19 cellular contexts compared by ENCODE assay signal in the genomic region with DNA sequence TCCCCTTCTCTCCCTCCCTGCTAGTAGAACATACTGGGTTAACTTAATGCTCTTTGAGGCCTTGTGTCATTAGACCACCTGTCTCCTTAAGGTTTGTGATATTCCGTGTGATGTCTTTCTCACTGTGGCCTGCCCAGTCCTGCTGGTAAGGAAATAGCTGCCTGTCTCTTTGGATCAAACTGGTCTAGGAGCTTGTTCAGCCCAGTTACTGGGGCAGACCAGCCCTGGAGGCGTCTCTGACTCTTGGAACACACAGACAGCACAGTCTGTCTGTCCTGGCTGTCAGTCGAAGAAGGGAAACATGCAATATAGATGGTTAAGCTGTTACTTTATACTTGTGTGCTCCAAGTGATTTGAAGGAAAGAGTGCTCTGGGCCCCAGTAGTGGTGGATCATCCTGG. TPM values are rescaled to one million over a fixed set of nuclear protein-coding genes. Genes with fewer than 3 reads are reported as not detected.
DNase-seq lines count a peak whose midpoint lies in the region; ATAC-seq and TF ChIP-seq lines count a peak whose summit lies in the region.
"Had no signal": no experiment of that assay in that cellular context is flagged by ENCODE, and none has a peak within 500 bp of the region (broad histone marks: within the 10 kb centered on the region; RNA-seq: fewer than 3 reads in every experiment).

No MANE protein-coding gene starts in this region.

- H3K4me1 Mint-ChIP-seq in WTC11, result peaks cover 86% of the 10 kb centered on the region
- H3K4me1 Mint-ChIP-seq in activated CD8-positive, alpha-beta T cell treated with anti-CD3 and anti-CD28 coated beads for 36 hours (ENCODE audit: low read depth), result no peaks in the 10 kb centered on the region
- H3K4me1 Mint-ChIP-seq: activated CD4-positive, alpha-beta T cell treated with anti-CD3 and anti-CD28 coated beads, Interleukin-2, amount 10 ng/mL, durations not matched to agents 7 days and 5 days; naive B cell had no signal

- TF ChIP-seq POLR2A in gastroesophageal sphincter (IDR thresholded peaks at IDR 0.05) (no peak), prostate gland (IDR thresholded peaks at IDR 0.05) (no peak)

- H3K9me3 ChIP-seq in gastroesophageal sphincter (no peaks in the 10 kb centered on the region), prostate gland (no peaks in the 10 kb centered on the region)
- H3K9me3 ChIP-seq: psoas muscle, upper lobe of left lung had no signal

- H3K4me1 ChIP-seq in gastroesophageal sphincter (peaks cover 19 to 97% (median 21%) of the 10 kb centered on the region in 3 donors), prostate gland (replicated peaks) (no peaks in the 10 kb centered on the region)

- H3K27ac ChIP-seq in gastroesophageal sphincter (peak overlapping the region; percentile 57 to 92 (median 86)), prostate gland (peak overlapping the region; percentile 35 to 54)
- H3K27ac ChIP-seq: psoas muscle had no signal

- H3K36me3 ChIP-seq in gastroesophageal sphincter (no peaks in the 10 kb centered on the region), prostate gland (no peaks in the 10 kb centered on the region)
- H3K36me3 ChIP-seq: upper lobe of left lung had no signal

- H3K9me3 Mint-ChIP-seq in WTC11, result no peaks in the 10 kb centered on the region
- no peaks in the 10 kb centered on the region for H3K9me3 Mint-ChIP-seq in activated CD8-positive, alpha-beta T cell treated with anti-CD3 and anti-CD28 coated beads for 36 hours
- H3K9me3 Mint-ChIP-seq: activated CD4-positive, alpha-beta T cell treated with anti-CD3 and anti-CD28 coated beads, Interleukin-2, amount 10 ng/mL, durations not matched to agents 7 days and 5 days; CD4-positive, alpha-beta T cell had no signal

- ATAC-seq in WTC11, result no peak
- no peak for ATAC-seq in gastroesophageal sphincter
- no peak for ATAC-seq in activated CD8-positive, alpha-beta T cell treated with anti-CD3 and anti-CD28 coated beads for 36 hours
- no peak for ATAC-seq in GM21619 (IDR thresholded peaks at IDR 0.05; ENCODE audit: unreplicated experiment)
- ATAC-seq: K562, left lobe of liver had no signal

- POLR2A ChIA-PET in WTC11 (lab: Charles Lee), result no interaction called here
- POLR2A ChIA-PET in activated CD8-positive, alpha-beta T cell treated with anti-CD3 and anti-CD28 coated beads for 36 hours (lab: Charles Lee), result no interaction called here

- no peak for TF ChIP-seq EP300 in gastroesophageal sphincter (IDR thresholded peaks at IDR 0.05)

- H3K4me3 ChIP-seq in gastroesophageal sphincter (no peak overlapping the region), prostate gland (no peak overlapping the region)
- H3K4me3 ChIP-seq: K562, psoas muscle, upper lobe of left lung had no signal

- H3K27me3 Mint-ChIP-seq in WTC11 (ENCODE audit: low read depth), result no peaks in the 10 kb centered on the region
- no peaks in the 10 kb centered on the region for H3K27me3 Mint-ChIP-seq in activated CD8-positive, alpha-beta T cell treated with anti-CD3 and anti-CD28 coated beads for 36 hours
- H3K27me3 Mint-ChIP-seq: activated CD4-positive, alpha-beta T cell treated with anti-CD3 and anti-CD28 coated beads, Interleukin-2, amount 10 ng/mL, durations not matched to agents 7 days and 5 days had no signal

- 19 to 37% methylated on average over 2 to 3 of the region's 3 CpGs for WGBS in gastroesophageal sphincter (ENCODE audit: low coverage in 1 of 2), 2 donors
- WGBS in prostate gland, result 18% methylated on average over 3 of the region's 3 CpGs

- peaks cover 2% of the 10 kb centered on the region; the same call in 1 of the 2 replicates for H3K36me3 Mint-ChIP-seq in WTC11
- H3K36me3 Mint-ChIP-seq in activated CD8-positive, alpha-beta T cell treated with anti-CD3 and anti-CD28 coated beads for 36 hours (ENCODE audit: low read depth), result no peaks in the 10 kb centered on the region
- H3K36me3 Mint-ChIP-seq: naive B cell had no signal

- TF ChIP-seq CTCF in WTC11 (IDR thresholded peaks at IDR 0.05) (no peak), gastroesophageal sphincter (IDR thresholded peaks at IDR 0.05) (no peak), prostate gland (IDR thresholded peaks at IDR 0.05) (no peak)
- TF ChIP-seq CTCF in activated CD8-positive, alpha-beta T cell treated with anti-CD3 and anti-CD28 coated beads for 36 hours (IDR thresholded peaks at IDR 0.05), result no peak

- no peak overlapping the region for H3K4me3 Mint-ChIP-seq in WTC11
- H3K4me3 Mint-ChIP-seq in activated CD8-positive, alpha-beta T cell treated with anti-CD3 and anti-CD28 coated beads for 36 hours, result no peak overlapping the region
- H3K4me3 Mint-ChIP-seq: activated CD4-positive, alpha-beta T cell treated with anti-CD3 and anti-CD28 coated beads, Interleukin-2, amount 10 ng/mL, durations not matched to agents 7 days and 5 days; CD4-positive, alpha-beta T cell; naive B cell had no signal

- H3K27ac Mint-ChIP-seq in WTC11, result peak overlapping the region; percentile 80
- no peak overlapping the region for H3K27ac Mint-ChIP-seq in activated CD8-positive, alpha-beta T cell treated with anti-CD3 and anti-CD28 coated beads for 36 hours
- H3K27ac Mint-ChIP-seq: activated CD4-positive, alpha-beta T cell treated with anti-CD3 and anti-CD28 coated beads, Interleukin-2, amount 10 ng/mL, durations not matched to agents 7 days and 5 days; CD4-positive, alpha-beta T cell; naive B cell had no signal

- intact Hi-C loops in prostate gland (cut with DNase I), result loop anchor here (5.0 kb wide), 1 partner anchor 38 kb away; no protein-coding TSS in a partner anchor
- intact Hi-C loops in activated CD8-positive, alpha-beta T cell treated with anti-CD3 and anti-CD28 coated beads for 36 hours (cut with micrococcal nuclease), result no loop called here

- CTCF ChIA-PET in WTC11 (lab: Charles Lee), result interaction anchor here (1.0 to 1.4 kb wide), 2 partner anchors 9 to 21 kb away, joined by 3 to 4 read pairs; partner anchors contain the start of gene PBX1
- CTCF ChIA-PET in activated CD8-positive, alpha-beta T cell treated with anti-CD3 and anti-CD28 coated beads for 36 hours (lab: Charles Lee), result no interaction called here

- peak; percentile 56 for DNase-seq in ELF-1 (ENCODE audit: low read depth, low spot score)
- DNase-seq in WTC11 (ENCODE audit: low spot score), result no peak
- no peak for DNase-seq in prostate gland (ENCODE audit: low spot score)
- DNase-seq in activated CD8-positive, alpha-beta T cell treated with anti-CD3 and anti-CD28 coated beads for 36 hours, result no peak
- no peak for DNase-seq in stimulated activated CD4-positive, alpha-beta T cell treated with anti-CD3 and anti-CD28 coated beads, Interleukin-4, amount 100 ng/mL, for 1 hour
- no peak for DNase-seq in NCI-H524 (lab: John Stamatoyannopoulos, UW)
- DNase-seq: activated CD4-positive, alpha-beta T cell treated with anti-CD3 and anti-CD28 coated beads, Interleukin-2, amount 10 ng/mL, durations not matched to agents 7 days and 5 days; activated gamma-delta T cell treated with Interleukin-2 at 50 U/mL for 16 hours; CD4-positive, alpha-beta T cell; DND-41; effector memory CD4-positive, alpha-beta T cell; naive B cell; NCI-H2029; psoas muscle; upper lobe of left lung had no signal

- H3K27me3 ChIP-seq in gastroesophageal sphincter (no peaks in the 10 kb centered on the region), prostate gland (replicated peaks; ENCODE audit: insufficient read depth) (no peaks in the 10 kb centered on the region)
- H3K27me3 ChIP-seq: upper lobe of left lung had no signal

TF ChIP-seq in WTC11, 78 proteins besides CTCF, POLR2A, EP300 and RAD21:
- TF ChIP-seq SOX15 (CRISPR knock-in tag; IDR thresholded peaks at IDR 0.05), result no peak
- TF ChIP-seq ZNF396 (CRISPR knock-in tag; IDR thresholded peaks at IDR 0.05; ENCODE audit: borderline replicate concordance), result no peak
- no peak for TF ChIP-seq E2F4 (CRISPR knock-in tag; IDR thresholded peaks at IDR 0.05; ENCODE audit: borderline replicate concordance, low read depth)
- no peak for TF ChIP-seq NFYB (CRISPR knock-in tag; conservative IDR thresholded peaks at IDR 0.05; ENCODE audit: low read depth)
- TF ChIP-seq, protein P1, sequence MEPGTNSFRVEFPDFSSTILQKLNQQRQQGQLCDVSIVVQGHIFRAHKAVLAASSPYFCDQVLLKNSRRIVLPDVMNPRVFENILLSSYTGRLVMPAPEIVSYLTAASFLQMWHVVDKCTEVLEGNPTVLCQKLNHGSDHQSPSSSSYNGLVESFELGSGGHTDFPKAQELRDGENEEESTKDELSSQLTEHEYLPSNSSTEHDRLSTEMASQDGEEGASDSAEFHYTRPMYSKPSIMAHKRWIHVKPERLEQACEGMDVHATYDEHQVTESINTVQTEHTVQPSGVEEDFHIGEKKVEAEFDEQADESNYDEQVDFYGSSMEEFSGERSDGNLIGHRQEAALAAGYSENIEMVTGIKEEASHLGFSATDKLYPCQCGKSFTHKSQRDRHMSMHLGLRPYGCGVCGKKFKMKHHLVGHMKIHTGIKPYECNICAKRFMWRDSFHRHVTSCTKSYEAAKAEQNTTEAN (CRISPR knock-in tag; IDR thresholded peaks at IDR 0.05), result no peak
- no peak for TF ChIP-seq GTF2I (CRISPR knock-in tag; conservative IDR thresholded peaks at IDR 0.05)
- TF ChIP-seq ZNF138 (CRISPR knock-in tag; conservative IDR thresholded peaks at IDR 0.05), result no peak

RNA-seq across cellular contexts. Expression of gene PBX1, which starts 20.4 kb away (rescaled TPM):
- total RNA-seq in WTC11 (2021), result 97.7 to 102 TPM (median 102 TPM) in 3 replicates
- total RNA-seq in gastroesophageal sphincter, result 100 to 1,000 TPM in 3 of 4 donors, 10 to 100 TPM in 1; 75.8 to 177 (median 140) TPM
- total RNA-seq in prostate gland, result 10 to 100 TPM; 50.2 to 60.4 TPM
- not detected for total RNA-seq in activated CD8-positive, alpha-beta T cell treated with anti-CD3 and anti-CD28 coated beads for 36 hours

Comparison
In these comparisons a context has a peak if more than half of its experiments do, and no peak if none do; other contexts are left out.
1. RNA of gene PBX1, which starts 20.4 kb away (total RNA-seq): 75.8 to 177 TPM in gastroesophageal sphincter, 97.7 to 102 TPM in WTC11 and 50.2 to 60.4 TPM in prostate gland; not detected in activated CD8-positive, alpha-beta T cell treated with anti-CD3 and anti-CD28 coated beads for 36 hours; every median in the first group is over 10 times any median in the second.